ENCODE assay signal across 12 cellular contexts in the genomic region with DNA sequence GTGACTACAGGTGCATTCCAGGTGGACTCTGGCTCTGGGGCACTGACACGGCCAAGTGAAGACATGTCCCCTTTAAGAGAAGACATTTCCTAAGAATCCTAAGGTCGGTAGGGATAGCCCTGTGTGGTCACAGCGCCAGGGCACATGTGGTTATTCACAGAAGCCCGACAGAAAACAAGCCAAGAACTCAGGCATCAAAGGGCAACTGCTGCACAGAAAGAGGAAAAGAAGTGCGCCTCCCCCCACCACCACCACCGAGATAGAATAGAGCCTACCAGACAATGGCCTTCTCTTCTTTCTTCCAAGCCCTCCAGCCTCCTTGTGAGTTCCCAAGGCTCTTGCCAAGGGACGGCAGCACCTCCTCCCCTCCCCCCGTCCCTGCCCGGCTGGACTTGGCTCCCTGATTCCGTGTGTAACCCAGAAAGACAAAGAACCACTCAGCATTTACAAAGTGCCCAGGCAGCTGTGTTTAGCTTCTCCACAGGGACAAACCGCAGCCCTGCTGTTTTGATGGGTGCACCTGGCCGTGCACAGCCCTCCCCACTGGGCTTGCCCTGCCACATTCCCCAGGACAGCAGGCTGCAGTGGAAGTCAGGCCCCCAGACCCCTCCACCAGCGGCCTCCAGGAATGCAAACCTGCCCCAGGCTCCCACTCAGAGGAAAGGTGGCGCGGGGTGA. TPM values are rescaled to one million over a fixed set of nuclear protein-coding genes. Genes with fewer than 3 reads are reported as not detected.
DNase-seq lines count a peak whose midpoint lies in the region; ATAC-seq and TF ChIP-seq lines count a peak whose summit lies in the region.
"Had no signal": no experiment of that assay in that cellular context is flagged by ENCODE, and none has a peak within 500 bp of the region (broad histone marks: within the 10 kb centered on the region; RNA-seq: fewer than 3 reads in every experiment).

No MANE protein-coding gene starts in this region.

- H3K79me2 ChIP-seq in mesendoderm (ENCODE audit: control insufficient read depth, insufficient read depth, low read length): no peaks in the 10 kb centered on the region

- H4K5ac ChIP-seq in mesendoderm (ENCODE audit: low read length): no peak overlapping the region

- no peak for TF ChIP-seq CTCF in AG10803 (conservative IDR thresholded peaks at IDR 0.05; ENCODE audit: low read length)
- TF ChIP-seq CTCF in breast epithelium (IDR thresholded peaks at IDR 0.05): no peak

- no peak overlapping the region for H2BK120ac ChIP-seq in mesendoderm (ENCODE audit: low read depth, low read length)

- H3K9ac ChIP-seq in mesendoderm (ENCODE audit: low read length): no peak overlapping the region

- H3K36me3 ChIP-seq in breast epithelium (no peaks in the 10 kb centered on the region), mesendoderm (ENCODE audit: control insufficient read depth, insufficient read depth, low read length) (no peaks in the 10 kb centered on the region)

- H3K23ac ChIP-seq in mesendoderm (ENCODE audit: low read length): no peak overlapping the region

- no peak overlapping the region for H3K4ac ChIP-seq in mesendoderm (ENCODE audit: low read depth, low read length)

- H2BK5ac ChIP-seq in mesendoderm (ENCODE audit: low read length): no peak overlapping the region

- no peak for TF ChIP-seq POLR2A in breast epithelium (IDR thresholded peaks at IDR 0.05)

- peaks cover 0 to 17% of the 10 kb centered on the region in 2 donors for H3K4me1 ChIP-seq in breast epithelium
- H3K4me1 ChIP-seq in mesendoderm (ENCODE audit: control insufficient read depth, low read depth, low read length): no peaks in the 10 kb centered on the region

- no peak overlapping the region for H3K18ac ChIP-seq in mesendoderm (ENCODE audit: low read length)

- intact Hi-C loops in breast epithelium (cut with DNase I; ENCODE audit: low total_unique reads): no loop called here

- no peak overlapping the region for H2BK15ac ChIP-seq in mesendoderm (replicated peaks; ENCODE audit: low read depth)

- H3K9me3 ChIP-seq in breast epithelium: no peaks in the 10 kb centered on the region

- no CpG with 5 or more reads among the region's 15 CpGs for whole genome bisulfite sequencing in mesendoderm (ENCODE audit: extremely low coverage, insufficient coverage, low lambda C conversion rate)

- no peak overlapping the region for H3K56ac ChIP-seq in mesendoderm (ENCODE audit: low read length)

- no peak overlapping the region for H3K4me2 ChIP-seq in mesendoderm (ENCODE audit: low read length)

- H4K8ac ChIP-seq in mesendoderm (ENCODE audit: low read depth, low read length): no peak overlapping the region

- no peaks in the 10 kb centered on the region for H3K27me3 ChIP-seq in breast epithelium
- no peaks in the 10 kb centered on the region for H3K27me3 ChIP-seq in mesendoderm (ENCODE audit: insufficient read depth, low read length, poor library complexity)

- no peak overlapping the region for H3K4me3 ChIP-seq in AG10803 (ENCODE audit: low read length)
- peak overlapping the region in 1 of 3 donors; percentile 2 for H3K4me3 ChIP-seq in breast epithelium
- H3K4me3 ChIP-seq in mesendoderm (ENCODE audit: low read length): no peak overlapping the region

- no peak for ATAC-seq in HG03159 (IDR thresholded peaks at IDR 0.05; ENCODE audit: unreplicated experiment)

- no peak overlapping the region for H2AK5ac ChIP-seq in mesendoderm (ENCODE audit: low read length)

- no peaks in the 10 kb centered on the region for H3K79me1 ChIP-seq in mesendoderm (ENCODE audit: low read length)

- H3K27ac ChIP-seq in breast epithelium (peak overlapping the region; percentile 58 to 59), mesendoderm (ENCODE audit: low read depth, low read length) (no peak overlapping the region)
- H3K27ac ChIP-seq: epithelial cell of prostate had no signal

- DNase-seq in AG10803 (ENCODE audit: low read depth): peak; percentile 25
- peak; percentile 33 to 90 (median 75) for DNase-seq in NCI-H1417 (lab: John Stamatoyannopoulos, UW)
- peak; percentile 60 to 88 for DNase-seq in breast epithelium (ENCODE audit: low spot score in 2 of 2)
- DNase-seq in mesendoderm: peak; percentile 27
- no peak for DNase-seq in activated CD8-positive, alpha-beta memory T cell treated with anti-CD3 and anti-CD28 coated beads for 24 hours
- no peak for DNase-seq in activated gamma-delta T cell (lab: John Stamatoyannopoulos, UW)
- DNase-seq in activated CD4-positive, alpha-beta T cell treated with anti-CD3 and anti-CD28 coated beads, Interleukin-2, amount 50 U/mL, for 1 hour: no peak
- DNase-seq: activated effector memory CD4-positive, alpha-beta T cell treated with anti-CD3 and anti-CD28 coated beads, Interleukin-2, amount 50 U/mL, for 16 hours; naive B cell had no signal

RNA-seq across cellular contexts. Expression of a gene that starts 30.2 kb away (rescaled TPM):
- 10 to 100 TPM in 2 of 3 donors, not detected in 1; 32.1 to 56.6 TPM for total RNA-seq in breast epithelium
- polyA plus RNA-seq in mesendoderm (2013, experiment 1 of 2): 1.2 TPM
- polyA plus RNA-seq in mesendoderm (2013, experiment 2 of 2): 1.2 TPM
- total RNA-seq: LHCN-M2 had no signal

RNA-seq across cellular contexts. Expression of a gene that starts 51.7 kb away (rescaled TPM):
- total RNA-seq in breast epithelium: 10 to 100 TPM; 13.4 to 23.1 (median 21.8) TPM
- polyA plus RNA-seq in mesendoderm (2013, experiment 1 of 2): 0.67 TPM
- polyA plus RNA-seq in mesendoderm (2013, experiment 2 of 2): 0.67 TPM

Comparison
In these comparisons a context has a peak if more than half of its experiments do, and no peak if none do; other contexts are left out.
1. DNase-seq: peak in AG10803 (single experiment), NCI-H1417 (3 of 3), breast epithelium (2 of 2) and mesendoderm (single experiment); none in activated CD8-positive, alpha-beta memory T cell treated with anti-CD3 and anti-CD28 coated beads for 24 hours (single experiment), activated gamma-delta T cell (single experiment) and activated CD4-positive, alpha-beta T cell treated with anti-CD3 and anti-CD28 coated beads, Interleukin-2, amount 50 U/mL, for 1 hour (single experiment).